21 cellular contexts compared by ENCODE assay signal in genomic region chr1:63843010-63843409, GRCh38.
"Had no signal": no experiment of that assay in that cellular context is flagged by ENCODE, and none has a peak within 500 bp of the region (broad histone marks: within the 10 kb centered on the region; RNA-seq: fewer than 3 reads in every experiment).

No MANE protein-coding gene starts in this region.

- H3K9me3 Mint-ChIP-seq: activated naive CD4-positive, alpha-beta T cell treated with anti-CD3 and anti-CD28 coated beads, Interleukin-2, amount 10 ng/mL, durations not matched to agents 7 days and 5 days; activated T-cell treated with anti-CD3 and anti-CD28 coated beads, Interleukin-2, amount 50 U/mL, for 72 hours; natural killer cell treated with Interleukin-12 subunit alpha and Interleukin-12 subunit beta and Interleukin-15 and Interleukin-18, amount 100 ng/mL, for 72 hours; stimulated activated memory B cell treated with anti-CD40 and anti-IgM and Interleukin-4, amounts not matched to agents 10 μg/mL and 1 μg/mL and 100 μg/mL, for 72 hours; T-helper 1 cell treated with Interleukin-12 subunit alpha and Interleukin-12 subunit beta and Interleukin-4 antibody, amounts not matched to agents 30 μg/mL and 1 μg/mL, for 36 hours; type B pancreatic cell had no signal

- H2AFZ ChIP-seq: parathyroid adenoma had no signal

- ATAC-seq: activated T-cell treated with anti-CD3 and anti-CD28 coated beads, Interleukin-2, amount 50 U/mL, for 72 hours; left lobe of liver; natural killer cell treated with Interleukin-12 subunit alpha and Interleukin-12 subunit beta and Interleukin-15 and Interleukin-18, amount 100 ng/mL, for 72 hours; stimulated activated memory B cell treated with anti-CD40 and anti-IgM and Interleukin-4, amounts not matched to agents 10 μg/mL and 1 μg/mL and 100 μg/mL, for 72 hours had no signal

- H3K27ac ChIP-seq: coronary artery, parathyroid adenoma, sigmoid colon, testis had no signal

- H3K4me3 Mint-ChIP-seq: activated naive CD4-positive, alpha-beta T cell treated with anti-CD3 and anti-CD28 coated beads, Interleukin-2, amount 10 ng/mL, durations not matched to agents 7 days and 5 days; activated T-cell treated with anti-CD3 and anti-CD28 coated beads, Interleukin-2, amount 50 U/mL, for 72 hours; natural killer cell treated with Interleukin-12 subunit alpha and Interleukin-12 subunit beta and Interleukin-15 and Interleukin-18, amount 100 ng/mL, for 72 hours; stimulated activated memory B cell treated with anti-CD40 and anti-IgM and Interleukin-4, amounts not matched to agents 10 μg/mL and 1 μg/mL and 100 μg/mL, for 72 hours; T-helper 1 cell treated with Interleukin-12 subunit alpha and Interleukin-12 subunit beta and Interleukin-4 antibody, amounts not matched to agents 30 μg/mL and 1 μg/mL, for 36 hours; type B pancreatic cell had no signal

- DNase-seq: activated CD4-positive, alpha-beta T cell treated with anti-CD3 and anti-CD28 coated beads for 4 hours; activated CD4-positive, alpha-beta T cell treated with anti-CD3 and anti-CD28 coated beads, Interleukin-2, amount 50 U/mL, for 48 hours; activated CD4-positive, CD25-positive, alpha-beta regulatory T cell; activated effector memory CD4-positive, alpha-beta T cell treated with Interleukin-2 at 50 U/mL for 16 hours; activated naive CD4-positive, alpha-beta T cell treated with anti-CD3 and anti-CD28 coated beads, Interleukin-2, amount 10 ng/mL, durations not matched to agents 7 days and 5 days; activated T-cell treated with anti-CD3 and anti-CD28 coated beads, Interleukin-2, amount 50 U/mL, for 72 hours; erythroblast; foreskin fibroblast; kidney; sigmoid colon; stimulated activated CD4-positive, alpha-beta T cell treated with anti-CD3 and anti-CD28 coated beads, Interleukin-15, amount 100 ng/mL, for 24 hours; testis had no signal

- H3K27me3 ChIP-seq: sigmoid colon, testis had no signal

- H3K36me3 ChIP-seq: sigmoid colon had no signal

- H3K27me3 Mint-ChIP-seq: stimulated activated memory B cell treated with anti-CD40 and anti-IgM and Interleukin-4, amounts not matched to agents 10 μg/mL and 1 μg/mL and 100 μg/mL, for 72 hours; type B pancreatic cell had no signal

- H3K4me3 ChIP-seq: coronary artery, lung, sigmoid colon, smooth muscle cell, testis had no signal

- H3K9ac ChIP-seq: parathyroid adenoma had no signal

- H3K4me2 ChIP-seq: smooth muscle cell had no signal

- H3K36me3 Mint-ChIP-seq: activated naive CD4-positive, alpha-beta T cell treated with anti-CD3 and anti-CD28 coated beads, Interleukin-2, amount 10 ng/mL, durations not matched to agents 7 days and 5 days; natural killer cell treated with Interleukin-12 subunit alpha and Interleukin-12 subunit beta and Interleukin-15 and Interleukin-18, amount 100 ng/mL, for 72 hours; stimulated activated memory B cell treated with anti-CD40 and anti-IgM and Interleukin-4, amounts not matched to agents 10 μg/mL and 1 μg/mL and 100 μg/mL, for 72 hours; type B pancreatic cell had no signal

- H3K27ac Mint-ChIP-seq: activated naive CD4-positive, alpha-beta T cell treated with anti-CD3 and anti-CD28 coated beads, Interleukin-2, amount 10 ng/mL, durations not matched to agents 7 days and 5 days; activated T-cell treated with anti-CD3 and anti-CD28 coated beads, Interleukin-2, amount 50 U/mL, for 72 hours; natural killer cell treated with Interleukin-12 subunit alpha and Interleukin-12 subunit beta and Interleukin-15 and Interleukin-18, amount 100 ng/mL, for 72 hours; stimulated activated memory B cell treated with anti-CD40 and anti-IgM and Interleukin-4, amounts not matched to agents 10 μg/mL and 1 μg/mL and 100 μg/mL, for 72 hours; T-helper 1 cell treated with Interleukin-12 subunit alpha and Interleukin-12 subunit beta and Interleukin-4 antibody, amounts not matched to agents 30 μg/mL and 1 μg/mL, for 36 hours; type B pancreatic cell had no signal

- H3K9me3 ChIP-seq: sigmoid colon, testis had no signal

- H3K4me1 ChIP-seq: parathyroid adenoma, testis had no signal

- H3K4me1 Mint-ChIP-seq: activated naive CD4-positive, alpha-beta T cell treated with anti-CD3 and anti-CD28 coated beads, Interleukin-2, amount 10 ng/mL, durations not matched to agents 7 days and 5 days; stimulated activated memory B cell treated with anti-CD40 and anti-IgM and Interleukin-4, amounts not matched to agents 10 μg/mL and 1 μg/mL and 100 μg/mL, for 72 hours had no signal
